Comparison of ENCODE assay signal across 1 cellular context in the genomic region with DNA sequence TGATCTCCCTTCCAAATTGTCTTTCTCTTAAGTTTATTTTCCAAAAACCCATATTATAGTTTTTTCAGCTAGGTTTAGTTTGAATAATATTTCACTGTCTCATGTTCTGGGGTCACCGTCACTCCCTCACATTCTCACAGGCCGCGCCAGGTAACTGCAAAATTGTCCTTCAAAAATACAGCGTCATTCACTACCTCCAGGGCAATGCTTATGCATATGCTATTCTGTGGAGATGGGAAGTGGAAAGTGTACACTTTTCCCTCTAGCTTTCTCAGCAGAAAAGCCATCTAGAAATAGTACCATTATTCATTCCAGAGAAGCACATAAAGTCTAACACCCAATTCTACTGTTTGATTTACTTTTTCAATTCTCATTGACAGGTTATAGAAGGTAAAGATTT.
TF ChIP-seq lines count a peak whose summit lies in the region.

No MANE protein-coding gene starts in this region.

TF ChIP-seq in GM23338, 12 proteins besides CTCF, POLR2A, EP300 and RAD21 (continued from another document):
- TF ChIP-seq, protein P1, sequence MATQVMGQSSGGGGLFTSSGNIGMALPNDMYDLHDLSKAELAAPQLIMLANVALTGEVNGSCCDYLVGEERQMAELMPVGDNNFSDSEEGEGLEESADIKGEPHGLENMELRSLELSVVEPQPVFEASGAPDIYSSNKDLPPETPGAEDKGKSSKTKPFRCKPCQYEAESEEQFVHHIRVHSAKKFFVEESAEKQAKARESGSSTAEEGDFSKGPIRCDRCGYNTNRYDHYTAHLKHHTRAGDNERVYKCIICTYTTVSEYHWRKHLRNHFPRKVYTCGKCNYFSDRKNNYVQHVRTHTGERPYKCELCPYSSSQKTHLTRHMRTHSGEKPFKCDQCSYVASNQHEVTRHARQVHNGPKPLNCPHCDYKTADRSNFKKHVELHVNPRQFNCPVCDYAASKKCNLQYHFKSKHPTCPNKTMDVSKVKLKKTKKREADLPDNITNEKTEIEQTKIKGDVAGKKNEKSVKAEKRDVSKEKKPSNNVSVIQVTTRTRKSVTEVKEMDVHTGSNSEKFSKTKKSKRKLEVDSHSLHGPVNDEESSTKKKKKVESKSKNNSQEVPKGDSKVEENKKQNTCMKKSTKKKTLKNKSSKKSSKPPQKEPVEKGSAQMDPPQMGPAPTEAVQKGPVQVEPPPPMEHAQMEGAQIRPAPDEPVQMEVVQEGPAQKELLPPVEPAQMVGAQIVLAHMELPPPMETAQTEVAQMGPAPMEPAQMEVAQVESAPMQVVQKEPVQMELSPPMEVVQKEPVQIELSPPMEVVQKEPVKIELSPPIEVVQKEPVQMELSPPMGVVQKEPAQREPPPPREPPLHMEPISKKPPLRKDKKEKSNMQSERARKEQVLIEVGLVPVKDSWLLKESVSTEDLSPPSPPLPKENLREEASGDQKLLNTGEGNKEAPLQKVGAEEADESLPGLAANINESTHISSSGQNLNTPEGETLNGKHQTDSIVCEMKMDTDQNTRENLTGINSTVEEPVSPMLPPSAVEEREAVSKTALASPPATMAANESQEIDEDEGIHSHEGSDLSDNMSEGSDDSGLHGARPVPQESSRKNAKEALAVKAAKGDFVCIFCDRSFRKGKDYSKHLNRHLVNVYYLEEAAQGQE (IDR thresholded peaks at IDR 0.05; ENCODE audit: unreplicated experiment), result no peak
- TF ChIP-seq POLR2AphosphoS5 (IDR thresholded peaks at IDR 0.05; ENCODE audit: low read depth) (no peak), NANOG (IDR thresholded peaks at IDR 0.05; ENCODE audit: borderline replicate concordance) (no peak)
